Comparison of ENCODE assay signal across 24 cellular contexts in the genomic region with DNA sequence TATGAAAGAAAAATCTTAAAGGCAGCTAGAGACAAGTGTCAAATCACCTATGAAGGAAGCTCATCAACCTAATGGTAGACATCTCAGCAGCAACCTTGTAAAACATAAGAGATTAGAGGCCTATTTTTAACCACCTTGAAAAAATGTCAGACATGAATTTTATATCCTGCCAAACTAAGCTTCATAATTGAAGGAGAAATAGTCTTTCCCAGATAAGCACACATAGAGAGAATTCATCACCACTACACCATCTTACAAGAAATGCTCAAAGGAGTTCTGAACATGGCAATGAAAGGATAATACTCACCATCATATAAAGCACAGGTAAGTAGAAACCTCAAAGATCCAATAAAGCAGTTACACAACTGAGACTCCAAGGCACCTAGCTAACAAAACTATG.
DNase-seq lines count a peak whose midpoint lies in the region; ATAC-seq, FAIRE-seq and TF ChIP-seq lines count a peak whose summit lies in the region.
"Had no signal": no experiment of that assay in that cellular context is flagged by ENCODE, and none has a peak within 500 bp of the region (broad histone marks: within the 10 kb centered on the region; RNA-seq: fewer than 3 reads in every experiment).

No MANE protein-coding gene starts in this region.

- no peaks in the 10 kb centered on the region for H3K27me3 ChIP-seq in K562 (ENCODE audit: control insufficient read depth in 2 of 2, insufficient read depth in 2 of 2, low read length in 2 of 2)
- H3K27me3 ChIP-seq: BE2C, BLaER1 had no signal

- no peak overlapping the region for H3K4me3 Mint-ChIP-seq in activated T-helper 17 cell treated with anti-CD3 and anti-CD28 coated beads, Interleukin-2, amount 50 U/mL, for 72 hours
- no peak overlapping the region for H3K4me3 Mint-ChIP-seq in activated CD8-positive, alpha-beta T cell treated with anti-CD3 and anti-CD28 coated beads for 36 hours
- H3K4me3 Mint-ChIP-seq: CD14-positive monocyte; CD4-positive, CD25-positive, alpha-beta regulatory T cell; CD8-positive, alpha-beta memory T cell had no signal

- H3K9me3 Mint-ChIP-seq in activated T-helper 17 cell treated with anti-CD3 and anti-CD28 coated beads, Interleukin-2, amount 50 U/mL, for 72 hours, result peaks cover 11% of the 10 kb centered on the region
- H3K9me3 Mint-ChIP-seq in activated CD8-positive, alpha-beta T cell treated with anti-CD3 and anti-CD28 coated beads for 36 hours, result peaks cover 25% of the 10 kb centered on the region

- H4K20me1 ChIP-seq in K562 (replicated peaks; ENCODE audit: control insufficient read depth, insufficient read depth, low read length), result no peaks in the 10 kb centered on the region
- H4K20me1 ChIP-seq: BLaER1 had no signal

- H3K4me2 ChIP-seq in K562 (ENCODE audit: insufficient read depth, low read length), result no peak overlapping the region
- H3K4me2 ChIP-seq: BLaER1 had no signal

- no peak for ATAC-seq in activated T-helper 17 cell treated with anti-CD3 and anti-CD28 coated beads, Interleukin-2, amount 50 U/mL, for 72 hours (replicated peaks)
- ATAC-seq in K562 (no peak), HG02798 (IDR thresholded peaks at IDR 0.05; ENCODE audit: poor library complexity, unreplicated experiment) (no peak)
- no peak for ATAC-seq in activated CD8-positive, alpha-beta T cell treated with anti-CD3 and anti-CD28 coated beads for 36 hours

- TF ChIP-seq CTCF in HEK293 (tag by site-specific recombination; IDR thresholded peaks at IDR 0.05) (no peak), K562 (IDR thresholded peaks at IDR 0.05 in 2 of 3, conservative IDR thresholded peaks at IDR 0.05 in 1 of 3; ENCODE audit: insufficient read depth in 2 of 3, low read depth in 1 of 3, low read length in 3 of 3) (no peak)
- TF ChIP-seq CTCF in activated CD8-positive, alpha-beta T cell treated with anti-CD3 and anti-CD28 coated beads for 36 hours (IDR thresholded peaks at IDR 0.05), result no peak

- no peaks in the 10 kb centered on the region for H3K36me3 ChIP-seq in HEK293 (ENCODE audit: control insufficient read depth in 2 of 2, insufficient read depth in 1 of 2, low read length in 2 of 2)
- no peaks in the 10 kb centered on the region for H3K36me3 ChIP-seq in K562 (ENCODE audit: control insufficient read depth, insufficient read depth, low read length)
- H3K36me3 ChIP-seq: BLaER1 had no signal

- CTCF ChIA-PET in HEK293 (lab: Yijun Ruan, JAX) (no interaction called here), K562 (lab: Yijun Ruan, JAX; ENCODE audit: low intra/inter-chr PET ratio) (no interaction called here)
- CTCF ChIA-PET in activated CD8-positive, alpha-beta T cell treated with anti-CD3 and anti-CD28 coated beads for 36 hours (lab: Charles Lee), result interaction anchor here (1.5 kb wide), 1 partner anchor 16 kb away, joined by 3 read pairs; no protein-coding TSS in a partner anchor

- no peak for FAIRE-seq in K562 (lab: Jason Lieb, UNC)
- FAIRE-seq: A204.1, GM12891 had no signal

- BruUV-seq in K562 (replicated peaks; lab: Mats Ljungman, UMichigan), result no TSS peak

- H3K36me3 Mint-ChIP-seq in activated T-helper 17 cell treated with anti-CD3 and anti-CD28 coated beads, Interleukin-2, amount 50 U/mL, for 72 hours (ENCODE audit: low read depth), result no peaks in the 10 kb centered on the region
- peaks cover 20% of the 10 kb centered on the region for H3K36me3 Mint-ChIP-seq in activated CD8-positive, alpha-beta T cell treated with anti-CD3 and anti-CD28 coated beads for 36 hours (ENCODE audit: low read depth)
- H3K36me3 Mint-ChIP-seq: CD14-positive monocyte had no signal

- H3K9me3 ChIP-seq in HEK293 (ENCODE audit: control insufficient read depth, insufficient read depth, low read depth, low read length) (no peaks in the 10 kb centered on the region), K562 (replicated peaks; ENCODE audit: control insufficient read depth, insufficient read depth, low read depth, low read length) (no peaks in the 10 kb centered on the region)
- H3K9me3 ChIP-seq: BE2C had no signal

- no peak overlapping the region for H3K4me3 ChIP-seq in HEK293 (ENCODE audit: low read depth, low read length)
- H3K4me3 ChIP-seq in K562, result no peak overlapping the region
- H3K4me3 ChIP-seq: BLaER1 had no signal

- no peak for TF ChIP-seq RAD21 in K562 (CRISPR knock-in tag; conservative IDR thresholded peaks at IDR 0.05 in 1 of 2, IDR thresholded peaks at IDR 0.05 in 1 of 2)

- no peaks in the 10 kb centered on the region for H3K79me2 ChIP-seq in K562 (ENCODE audit: control insufficient read depth, insufficient read depth, low read length)

- H2AFZ ChIP-seq in K562 (ENCODE audit: low read depth, low read length), result no peak overlapping the region

- peak overlapping the region; percentile 6 for H3K27ac Mint-ChIP-seq in activated T-helper 17 cell treated with anti-CD3 and anti-CD28 coated beads, Interleukin-2, amount 50 U/mL, for 72 hours
- H3K27ac Mint-ChIP-seq in activated CD8-positive, alpha-beta T cell treated with anti-CD3 and anti-CD28 coated beads for 36 hours, result no peak overlapping the region
- H3K27ac Mint-ChIP-seq: CD14-positive monocyte; CD8-positive, alpha-beta memory T cell had no signal

- POLR2A ChIA-PET in HEK293 (lab: Yijun Ruan, JAX) (no interaction called here), K562 (lab: Yijun Ruan, JAX) (interaction anchor here (0.6 kb wide), 2 partner anchors 102 to 441 kb away, joined by 3 to 4 read pairs; no protein-coding TSS in a partner anchor)
- POLR2A ChIA-PET in activated CD8-positive, alpha-beta T cell treated with anti-CD3 and anti-CD28 coated beads for 36 hours (lab: Charles Lee), result no interaction called here

- DNase-seq in K562 (ENCODE audit: extremely low read depth in 1 of 4, low spot score in 3 of 4), result no peak
- DNase-seq in activated CD8-positive, alpha-beta T cell treated with anti-CD3 and anti-CD28 coated beads for 36 hours, result no peak
- DNase-seq: 8988T; ACHN; BE2C; C1 segment of cervical spinal cord; CD4-positive, alpha-beta memory T cell; CD4-positive, CD25-positive, alpha-beta regulatory T cell; CD8-positive, alpha-beta memory T cell; COR-L47; DMS 273 treated with DMSO at 0.1 percent for 48 hours; DMS153; DMS53; DMS79; DND-41; EL; GDM1 had no signal

- TF ChIP-seq POLR2A in K562 (conservative IDR thresholded peaks at IDR 0.05), result no peak

- intact Hi-C loops in K562 (cut with micrococcal nuclease), result no loop called here
- intact Hi-C loops in activated CD8-positive, alpha-beta T cell treated with anti-CD3 and anti-CD28 coated beads for 36 hours (cut with micrococcal nuclease), result no loop called here

- TF ChIP-seq EP300 in K562 (IDR thresholded peaks at IDR 0.05; ENCODE audit: low read length), result no peak

- H3K9me1 ChIP-seq in K562 (ENCODE audit: control insufficient read depth, insufficient read depth, low read length), result no peaks in the 10 kb centered on the region

- no peaks in the 10 kb centered on the region for H3K27me3 Mint-ChIP-seq in activated T-helper 17 cell treated with anti-CD3 and anti-CD28 coated beads, Interleukin-2, amount 50 U/mL, for 72 hours
- H3K27me3 Mint-ChIP-seq in activated CD8-positive, alpha-beta T cell treated with anti-CD3 and anti-CD28 coated beads for 36 hours, result no peaks in the 10 kb centered on the region
- H3K27me3 Mint-ChIP-seq: CD4-positive, alpha-beta memory T cell; CD4-positive, CD25-positive, alpha-beta regulatory T cell; CD8-positive, alpha-beta memory T cell had no signal

- in situ Hi-C loops in K562 (cut with MboI), result no loop called here

- no peak overlapping the region for H3K9ac ChIP-seq in K562 (ENCODE audit: insufficient read depth in 1 of 2, low read depth in 2 of 2, low read length in 2 of 2)
- H3K9ac ChIP-seq: BLaER1 had no signal

- no peak overlapping the region for H3K27ac ChIP-seq in HEK293 (ENCODE audit: extremely low read depth, low read depth, low read length)
- no peak overlapping the region for H3K27ac ChIP-seq in K562 (ENCODE audit: extremely low read depth, low read depth, low read length)
- H3K27ac ChIP-seq: BLaER1 had no signal

- H3K4me1 ChIP-seq in HEK293 (ENCODE audit: control insufficient read depth, insufficient read depth, low read length), result no peaks in the 10 kb centered on the region
- H3K4me1 ChIP-seq in K562 (replicated peaks in 1 of 2; ENCODE audit: control insufficient read depth in 2 of 2, insufficient read depth in 2 of 2, low read length in 2 of 2), result no peaks in the 10 kb centered on the region
- H3K4me1 ChIP-seq: BE2C, BLaER1 had no signal

- H3K4me1 Mint-ChIP-seq in activated T-helper 17 cell treated with anti-CD3 and anti-CD28 coated beads, Interleukin-2, amount 50 U/mL, for 72 hours, result peaks cover 5% of the 10 kb centered on the region
- H3K4me1 Mint-ChIP-seq in activated CD8-positive, alpha-beta T cell treated with anti-CD3 and anti-CD28 coated beads for 36 hours (ENCODE audit: low read depth), result peaks cover 15% of the 10 kb centered on the region
- H3K4me1 Mint-ChIP-seq: CD14-positive monocyte had no signal

TF ChIP-seq in HEK293, 187 proteins besides CTCF, POLR2A, EP300 and RAD21 (continues in another document):
- peak; percentile 61 for TF ChIP-seq SETDB1 (IDR thresholded peaks at IDR 0.05; ENCODE audit: insufficient read length, low read length)
- TF ChIP-seq ZNF138 (tag by site-specific recombination; IDR thresholded peaks at IDR 0.05; ENCODE audit: borderline replicate concordance), result no peak
- no peak for TF ChIP-seq ZNF785 (tag by site-specific recombination; IDR thresholded peaks at IDR 0.05)
- TF ChIP-seq ZNF837 (tag by site-specific recombination; IDR thresholded peaks at IDR 0.05), result no peak

TF ChIP-seq in K562, 482 proteins besides CTCF, POLR2A, EP300 and RAD21:
- TF ChIP-seq ZFP1 (CRISPR knock-in tag; IDR thresholded peaks at IDR 0.05), result peak; percentile 66; the same call in 1 of the 2 replicates
- TF ChIP-seq, protein P1, sequence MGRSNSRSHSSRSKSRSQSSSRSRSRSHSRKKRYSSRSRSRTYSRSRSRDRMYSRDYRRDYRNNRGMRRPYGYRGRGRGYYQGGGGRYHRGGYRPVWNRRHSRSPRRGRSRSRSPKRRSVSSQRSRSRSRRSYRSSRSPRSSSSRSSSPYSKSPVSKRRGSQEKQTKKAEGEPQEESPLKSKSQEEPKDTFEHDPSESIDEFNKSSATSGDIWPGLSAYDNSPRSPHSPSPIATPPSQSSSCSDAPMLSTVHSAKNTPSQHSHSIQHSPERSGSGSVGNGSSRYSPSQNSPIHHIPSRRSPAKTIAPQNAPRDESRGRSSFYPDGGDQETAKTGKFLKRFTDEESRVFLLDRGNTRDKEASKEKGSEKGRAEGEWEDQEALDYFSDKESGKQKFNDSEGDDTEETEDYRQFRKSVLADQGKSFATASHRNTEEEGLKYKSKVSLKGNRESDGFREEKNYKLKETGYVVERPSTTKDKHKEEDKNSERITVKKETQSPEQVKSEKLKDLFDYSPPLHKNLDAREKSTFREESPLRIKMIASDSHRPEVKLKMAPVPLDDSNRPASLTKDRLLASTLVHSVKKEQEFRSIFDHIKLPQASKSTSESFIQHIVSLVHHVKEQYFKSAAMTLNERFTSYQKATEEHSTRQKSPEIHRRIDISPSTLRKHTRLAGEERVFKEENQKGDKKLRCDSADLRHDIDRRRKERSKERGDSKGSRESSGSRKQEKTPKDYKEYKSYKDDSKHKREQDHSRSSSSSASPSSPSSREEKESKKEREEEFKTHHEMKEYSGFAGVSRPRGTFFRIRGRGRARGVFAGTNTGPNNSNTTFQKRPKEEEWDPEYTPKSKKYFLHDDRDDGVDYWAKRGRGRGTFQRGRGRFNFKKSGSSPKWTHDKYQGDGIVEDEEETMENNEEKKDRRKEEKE (IDR thresholded peaks at IDR 0.05; ENCODE audit: borderline replicate concordance in 1 of 2, control insufficient read depth in 1 of 2, low read depth in 2 of 2, low read length in 1 of 2), result no peak
